Comparison of ENCODE assay signal across 8 cellular contexts in genomic region chr12:25436206-25436912, GRCh38.
DNase-seq lines count a peak whose midpoint lies in the region; ATAC-seq and TF ChIP-seq lines count a peak whose summit lies in the region.

No MANE protein-coding gene starts in this region.

- H3K36me3 ChIP-seq in MG63 (no peaks in the 10 kb centered on the region), SK-N-SH (replicated peaks in 1 of 2; ENCODE audit: control insufficient read depth in 1 of 2, insufficient read depth in 2 of 2, low read length in 1 of 2) (no peaks in the 10 kb centered on the region), transverse colon (no peaks in the 10 kb centered on the region)

- DNase-seq in NCI-H524 (lab: John Stamatoyannopoulos, UW) = peak; percentile 9 to 64
- DNase-seq in NCI-H524 treated with DMSO at 0.1 percent for 48 hours (lab: John Stamatoyannopoulos, UW) = no peak
- no peak for DNase-seq in MG63
- peak; percentile 64 for DNase-seq in SK-N-SH
- peak in 4 of 10 donors; percentile 3 to 53 (median 32) for DNase-seq in dorsolateral prefrontal cortex
- peak; percentile 91 for DNase-seq in medulla oblongata (ENCODE audit: extremely low spot score)
- DNase-seq in transverse colon = no peak

- peak; percentile 92 for TF ChIP-seq RAD21 in SK-N-SH (IDR thresholded peaks at IDR 0.05; ENCODE audit: low read length)

- peaks cover 15% of the 10 kb centered on the region for H3F3A ChIP-seq in SK-N-SH (replicated peaks; ENCODE audit: insufficient read depth)

- peak; percentile 95 for TF ChIP-seq CTCF in SK-N-SH (IDR thresholded peaks at IDR 0.05)
- peak; percentile 74 to 94 (median 86) for TF ChIP-seq CTCF in dorsolateral prefrontal cortex (IDR thresholded peaks at IDR 0.05 in 54 of 56, conservative IDR thresholded peaks at IDR 0.05 in 2 of 56; ENCODE audit: low read depth in 1 of 56, partially characterized antibody in 56 of 56)
- TF ChIP-seq CTCF in transverse colon (IDR thresholded peaks at IDR 0.05) = peak; percentile 68 to 85 (median 81)

- no peak for TF ChIP-seq EP300 in SK-N-SH (IDR thresholded peaks at IDR 0.05; ENCODE audit: borderline replicate concordance in 1 of 2, low read depth in 1 of 2, low read length in 1 of 2)
- no peak for TF ChIP-seq EP300 in transverse colon (IDR thresholded peaks at IDR 0.05; ENCODE audit: low read depth)

- POLR2A ChIA-PET in SK-N-SH (lab: Yijun Ruan, JAX) = no interaction called here

- H2AFZ ChIP-seq in SK-N-SH (ENCODE audit: low read depth) = peak overlapping the region; percentile 88

- no peaks in the 10 kb centered on the region for H3K9me2 ChIP-seq in SK-N-SH

- H3K27ac ChIP-seq in SK-N-SH (ENCODE audit: low read depth in 2 of 2, low read length in 1 of 2) (peak overlapping the region; percentile 16 to 39; a peak in 2 of 4 replicates), dorsolateral prefrontal cortex (peak overlapping the region in 22 of 59 donors; percentile 11 to 79 (median 40)), transverse colon (no peak overlapping the region)

- WGBS in SK-N-SH (ENCODE audit: low lambda C conversion rate) = 43% methylated on average over 9 of the region's 9 CpGs
- WGBS in transverse colon (ENCODE audit: low coverage in 1 of 2), 2 donors = 55 to 56% methylated on average over 8 to 9 of the region's 9 CpGs

- intact Hi-C loops in dorsolateral prefrontal cortex (cut with DNase I) (loop anchor here (2.0 to 10.0 kb wide), 4 partner anchors 591 to 1218 kb away; no protein-coding TSS in a partner anchor), transverse colon (cut with DNase I; ENCODE audit: low total_unique reads) (loop anchor here (5.0 kb wide), 1 partner anchor 591 kb away; no protein-coding TSS in a partner anchor)

- in situ Hi-C loops in transverse colon (cut with MboI; ENCODE audit: low pct_ligation_motif_present in 1 of 4, low pct_unique_long_range_greater_than_20kb in 1 of 4, low sequenced_read_pairs in 3 of 4) = loop anchor here (10.0 to 25.0 kb wide), 4 partner anchors 576 to 1201 kb away; no protein-coding TSS in a partner anchor

- H3K79me2 ChIP-seq in SK-N-SH (ENCODE audit: insufficient read depth) = no peaks in the 10 kb centered on the region

- H3K9me3 ChIP-seq in MG63 = no peaks in the 10 kb centered on the region
- H3K9me3 ChIP-seq in SK-N-SH = no peaks in the 10 kb centered on the region
- no peaks in the 10 kb centered on the region for H3K9me3 ChIP-seq in transverse colon

- no peak for TF ChIP-seq POLR2A in transverse colon (IDR thresholded peaks at IDR 0.05)

- ATAC-seq in GM21526 (IDR thresholded peaks at IDR 0.05; ENCODE audit: low FRiP score, unreplicated experiment) = peak; percentile 80

- H4K20me1 ChIP-seq in SK-N-SH (ENCODE audit: insufficient read depth) = no peaks in the 10 kb centered on the region

- peak overlapping the region; percentile 37 for H3K4me3 ChIP-seq in MG63
- H3K4me3 ChIP-seq in SK-N-SH (ENCODE audit: low read depth in 2 of 2, low read length in 1 of 2) = peak overlapping the region in 1 of 2 experiments; percentile 48; a peak in 3 of 4 replicates
- peak overlapping the region in 58 of 59 donors; percentile 15 to 68 (median 51) for H3K4me3 ChIP-seq in dorsolateral prefrontal cortex
- H3K4me3 ChIP-seq in transverse colon = peak overlapping the region in 1 of 4 donors; percentile 9

- H3K9ac ChIP-seq in SK-N-SH = peak overlapping the region; percentile 48

- peak overlapping the region; percentile 79 for H3K4me2 ChIP-seq in SK-N-SH

- H3K27me3 ChIP-seq in MG63 = no peaks in the 10 kb centered on the region
- H3K27me3 ChIP-seq in SK-N-SH (ENCODE audit: insufficient read depth) = no peaks in the 10 kb centered on the region
- H3K27me3 ChIP-seq in dorsolateral prefrontal cortex = no peaks in the 10 kb centered on the region
- no peaks in the 10 kb centered on the region for H3K27me3 ChIP-seq in transverse colon

- H3K4me1 ChIP-seq in SK-N-SH (ENCODE audit: control insufficient read depth in 1 of 2, insufficient read depth in 2 of 2, low read depth in 1 of 2, low read length in 1 of 2) = peaks cover 19 to 25% of the 10 kb centered on the region in 2 experiments
- peaks cover 0 to 26% (median 7%) of the 10 kb centered on the region in 4 donors for H3K4me1 ChIP-seq in transverse colon

- CTCF ChIA-PET in SK-N-SH (lab: Yijun Ruan, JAX) = interaction anchor here (0.7 to 3.5 kb wide), 62 partner anchors 9 to 976 kb away, joined by 3 to 24 read pairs (median 4); partner anchors contain the start of gene RASSF8

TF ChIP-seq in SK-N-SH, 30 proteins besides CTCF, POLR2A, EP300 and RAD21:
- no peak for TF ChIP-seq EZH2phosphoT487 (IDR thresholded peaks at IDR 0.05; ENCODE audit: borderline replicate concordance, low read depth)
- peak; percentile 86 for TF ChIP-seq SMC3 (IDR thresholded peaks at IDR 0.05; ENCODE audit: low read depth, low read length)
- TF ChIP-seq USF1 (IDR thresholded peaks at IDR 0.05; ENCODE audit: borderline replicate concordance, low read depth) = no peak
- 0 out of 2 replicates have a peak, but pooled peaks have one; percentile 18 for TF ChIP-seq MAX (IDR thresholded peaks at IDR 0.05; ENCODE audit: low read depth)
- no peak for TF ChIP-seq TEAD4 (IDR thresholded peaks at IDR 0.05; ENCODE audit: borderline replicate concordance, insufficient read depth)
- peak; percentile 19; the same call in 1 of the 2 replicates for TF ChIP-seq TCF12 (IDR thresholded peaks at IDR 0.05)
- no peak for TF ChIP-seq REST (IDR thresholded peaks at IDR 0.05; ENCODE audit: low read depth, low read length)
- TF ChIP-seq RFX5 (IDR thresholded peaks at IDR 0.05; ENCODE audit: low read length) = no peak
- TF ChIP-seq NFIC (IDR thresholded peaks at IDR 0.05; ENCODE audit: borderline replicate concordance) = 0 out of 2 replicates have a peak, but pooled peaks have one; percentile 16
- peak; percentile 12 for TF ChIP-seq CHD2 (IDR thresholded peaks at IDR 0.05; ENCODE audit: low read length, partially characterized antibody)
- TF ChIP-seq GATA2 (CRISPR knock-in tag; IDR thresholded peaks at IDR 0.05) = no peak
- no peak for TF ChIP-seq RXRA (IDR thresholded peaks at IDR 0.05; ENCODE audit: borderline replicate concordance, low read depth)
- TF ChIP-seq POLR2AphosphoS5 (IDR thresholded peaks at IDR 0.05; ENCODE audit: low read depth, low read length) = no peak
- no peak for TF ChIP-seq JUND (IDR thresholded peaks at IDR 0.05)
- 0 out of 2 replicates have a peak, but pooled peaks have one; percentile 13 for TF ChIP-seq RCOR1 (IDR thresholded peaks at IDR 0.05; ENCODE audit: low read length)

Comparison
In these comparisons a context has a peak if more than half of its experiments do, and no peak if none do; other contexts are left out.
1. DNase-seq: peak in NCI-H524 (2 of 2), SK-N-SH (single experiment) and medulla oblongata (single experiment); none in NCI-H524 treated with DMSO at 0.1 percent for 48 hours (single experiment), MG63 (single experiment) and transverse colon (single experiment).
2. H3K27ac ChIP-seq: peak in SK-N-SH (2 of 2); none in transverse colon (0 of 4).
3. Peak in every context shown above with its lines, with median percentiles within 50 percentile points of each other: CTCF ChIP-seq.